ENCODE assay signal across 11 cellular contexts in the genomic region with DNA sequence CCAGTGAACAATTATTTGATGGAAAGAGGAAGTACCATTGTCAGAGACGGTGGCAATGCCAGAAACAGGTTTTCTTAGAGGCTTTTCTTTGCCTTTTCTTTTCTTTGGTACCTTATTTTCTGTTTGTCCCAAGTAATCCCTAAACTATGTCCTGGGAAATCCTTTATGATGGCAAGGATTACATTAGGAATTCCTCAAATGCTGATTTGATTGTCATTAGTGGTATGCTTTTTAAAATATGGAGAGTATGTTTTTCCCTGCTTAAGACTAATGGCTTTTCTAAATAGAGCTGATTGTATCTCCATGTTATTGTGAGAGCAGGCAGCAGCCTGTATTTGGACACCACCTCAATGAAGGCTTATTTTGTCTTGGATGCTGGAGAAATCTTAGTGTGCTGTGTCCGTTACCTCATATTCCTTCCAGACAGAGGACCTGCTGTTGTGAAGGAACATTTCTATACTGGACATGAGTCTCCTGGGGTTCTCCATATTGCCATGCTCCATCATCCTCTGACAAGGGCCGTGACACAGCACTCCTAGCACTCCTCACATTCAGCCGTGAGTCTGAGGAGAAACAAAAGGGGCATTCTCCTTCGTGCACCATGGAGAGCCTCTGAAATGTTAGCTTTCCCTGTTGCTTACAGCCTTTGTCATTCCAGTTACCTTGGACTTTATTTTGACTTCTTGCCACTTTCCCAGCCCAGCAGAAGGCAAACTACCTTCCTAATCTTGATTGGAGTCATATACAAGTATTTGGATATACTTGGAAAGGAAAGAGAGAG. TPM values are rescaled to one million over a fixed set of nuclear protein-coding genes. Genes with fewer than 3 reads are reported as not detected.
DNase-seq lines count a peak whose midpoint lies in the region; ATAC-seq lines count a peak whose summit lies in the region.
"Had no signal": no experiment of that assay in that cellular context is flagged by ENCODE, and none has a peak within 500 bp of the region (broad histone marks: within the 10 kb centered on the region; RNA-seq: fewer than 3 reads in every experiment).

No MANE protein-coding gene starts in this region.

- H3K4me3 ChIP-seq in HUES64 (ENCODE audit: low read length) = no peak overlapping the region
- H3K4me3 ChIP-seq in SJCRH30 = no peak overlapping the region

- H3K27me3 ChIP-seq in HUES64 (ENCODE audit: insufficient read depth, low read length) (no peaks in the 10 kb centered on the region), SJCRH30 (no peaks in the 10 kb centered on the region)

- peak overlapping the region; percentile 85 for H3K27ac ChIP-seq in HUES64 (ENCODE audit: low read depth, low read length)
- no peak overlapping the region for H3K27ac ChIP-seq in SJCRH30

- DNase-seq in SJCRH30 (peak; percentile 2 to 16), head of caudate nucleus (peak in 34 of 42 donors; percentile 2 to 70 (median 28)), pons (ENCODE audit: low spot score) (peak; percentile 93), HPDE6-E6E7 (ENCODE audit: extremely low spot score) (no peak)
- no peak for DNase-seq in activated CD4-positive, alpha-beta T cell treated with anti-CD3 and anti-CD28 coated beads, Interleukin-2, amount 50 U/mL, for 1 hour
- DNase-seq: activated T-cell treated with anti-CD3 and anti-CD28 coated beads, Interleukin-2, amount 50 U/mL, for 1 hour; erythroblast; NCI-H2227 treated with DMSO at 0.1 percent for 48 hours; stimulated activated naive B cell treated with anti-CD40 and anti-IgM and Interleukin-4, amounts not matched to agents 10 μg/mL and 1 μg/mL and 100 μg/mL, for 72 hours had no signal

- peak overlapping the region; percentile 23; the same call in 1 of the 2 replicates for H3K9ac ChIP-seq in HUES64 (ENCODE audit: low read depth, low read length)

- 54% methylated on average over 5 of the region's 5 CpGs for WGBS in HUES64

- peaks cover 14% of the 10 kb centered on the region for H3K4me1 ChIP-seq in HUES64 (ENCODE audit: insufficient read depth, low read length)
- H3K4me1 ChIP-seq in SJCRH30 = peaks cover 9% of the 10 kb centered on the region; the same call in 1 of the 2 replicates

- H3K9me3 ChIP-seq in HUES64 (ENCODE audit: insufficient read depth, low read depth, low read length) (no peaks in the 10 kb centered on the region), SJCRH30 (replicated peaks) (no peaks in the 10 kb centered on the region)

- H3K36me3 ChIP-seq in HUES64 (ENCODE audit: insufficient read depth, low read length) (peaks cover 20% of the 10 kb centered on the region), SJCRH30 (peaks cover 3% of the 10 kb centered on the region)

- intact Hi-C loops in head of caudate nucleus (cut with DNase I) = no loop called here

- no peak for ATAC-seq in GM21825 (IDR thresholded peaks at IDR 0.05; ENCODE audit: unreplicated experiment)
- ATAC-seq: stimulated activated naive B cell treated with anti-CD40 and anti-IgM and Interleukin-4, amounts not matched to agents 10 μg/mL and 1 μg/mL and 100 μg/mL, for 72 hours had no signal

RNA-seq across cellular contexts. Expression of a gene that starts 29.4 kb away (rescaled TPM):
- polyA plus RNA-seq in HUES64 (2013, experiment 1 of 2) = 0.45 TPM
- 0.57 TPM for polyA plus RNA-seq in HUES64 (2013, experiment 2 of 2)
- 0.76 and 1.1 TPM in 2 replicates for total RNA-seq in SJCRH30 (2014; rRNA removed; shearing (Covaris generic))

RNA-seq across cellular contexts. Expression of a gene that starts 47.7 kb away (rescaled TPM):
- polyA plus RNA-seq in HUES64 (2013, experiment 1 of 2) = 5.9 TPM
- 6.3 TPM for polyA plus RNA-seq in HUES64 (2013, experiment 2 of 2)
- 16.2 and 18.0 TPM in 2 replicates for total RNA-seq in SJCRH30 (2014; rRNA removed; shearing (Covaris generic))

Comparison
In these comparisons a context has a peak if more than half of its experiments do, and no peak if none do; other contexts are left out.
1. DNase-seq: peak in SJCRH30 (2 of 2), head of caudate nucleus (34 of 42) and pons (single experiment); none in activated CD4-positive, alpha-beta T cell treated with anti-CD3 and anti-CD28 coated beads, Interleukin-2, amount 50 U/mL, for 1 hour (single experiment) and HPDE6-E6E7 (single experiment).